ENCODE assay signal across 16 cellular contexts in the genomic region with DNA sequence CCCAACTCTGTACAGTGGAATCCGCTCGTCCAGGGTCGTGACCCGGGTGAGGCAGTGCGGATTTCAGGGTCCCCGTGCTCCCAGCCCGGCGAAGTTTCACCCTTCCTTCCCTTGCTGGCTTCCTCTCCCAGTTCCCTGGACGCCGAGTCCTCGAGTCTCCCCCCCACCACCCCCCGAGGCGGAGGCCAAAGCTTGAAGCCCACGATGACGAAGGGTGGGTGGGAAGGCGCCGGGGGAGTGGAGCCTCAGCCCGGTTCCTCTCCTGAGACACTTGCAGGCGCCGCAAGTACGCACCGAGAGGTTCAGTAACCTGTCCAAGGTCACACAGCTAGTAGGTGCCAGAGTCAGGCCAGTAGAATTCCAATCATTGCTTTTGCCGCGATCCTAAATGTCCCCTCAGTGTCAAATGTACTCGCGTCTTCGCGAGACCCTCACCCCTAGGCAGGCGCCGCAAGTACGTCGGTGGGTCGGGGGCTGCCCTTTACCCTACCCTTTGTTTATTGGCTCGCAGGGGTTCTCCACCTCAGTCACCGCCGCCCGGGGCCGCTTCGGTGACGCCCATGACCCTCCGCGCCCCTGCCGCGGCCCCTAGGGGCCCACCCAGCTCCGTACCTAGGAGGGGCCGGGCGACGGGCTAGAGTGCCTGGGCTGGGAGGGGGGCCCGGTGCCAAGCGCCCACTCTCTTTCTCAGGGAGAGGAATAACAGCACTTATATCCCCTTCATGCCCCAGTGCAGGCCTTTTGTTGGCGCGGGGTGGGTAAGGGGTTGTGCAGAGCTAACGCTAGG. TPM values are rescaled to one million over a fixed set of nuclear protein-coding genes. Genes with fewer than 3 reads are reported as not detected.
A peak's percentile ranks its signal among the peaks of the same experiment; 100 is the strongest.
DNase-seq lines count a peak whose midpoint lies in the region; ATAC-seq and TF ChIP-seq lines count a peak whose summit lies in the region.
"Had no signal": no experiment of that assay in that cellular context is flagged by ENCODE, and none has a peak within 500 bp of the region (broad histone marks: within the 10 kb centered on the region; RNA-seq: fewer than 3 reads in every experiment).

No MANE protein-coding gene starts in this region.

- CTCF ChIA-PET in Calu3 (lab: Charles Lee): no interaction called here
- CTCF ChIA-PET in activated CD4-positive, alpha-beta T cell treated with anti-CD3 and anti-CD28 coated beads for 36 hours (lab: Charles Lee): interaction anchor here (0.8 to 4.1 kb wide), 3 partner anchors 20 to 279 kb away, joined by 3 to 23 read pairs (median 3); no protein-coding TSS in a partner anchor

- peak overlapping the region; percentile 51 for H3K9ac ChIP-seq in ES-I3 (ENCODE audit: low read depth, low read length)
- H3K9ac ChIP-seq in adipocyte (ENCODE audit: low read length): no peak overlapping the region
- H3K9ac ChIP-seq in iPS-20b (ENCODE audit: low read depth, low read length): peak overlapping the region; percentile 35; the same call in 1 of the 2 replicates
- H3K9ac ChIP-seq: KMS-11 had no signal

- in situ Hi-C loops in gastrocnemius medialis (cut with MboI; ENCODE audit: low sequenced_read_pairs in 4 of 4): no loop called here

- ATAC-seq in gastrocnemius medialis (no peak), HG03378 (IDR thresholded peaks at IDR 0.05; ENCODE audit: unreplicated experiment) (no peak), HG02970 (IDR thresholded peaks at IDR 0.05; ENCODE audit: low FRiP score, unreplicated experiment) (no peak)
- no peak for ATAC-seq in activated CD4-positive, alpha-beta T cell treated with anti-CD3 and anti-CD28 coated beads for 36 hours
- ATAC-seq: body of pancreas had no signal

- no peaks in the 10 kb centered on the region for H3K36me3 Mint-ChIP-seq in Calu3 (ENCODE audit: insufficient read depth, unreplicated experiment)
- no peaks in the 10 kb centered on the region for H3K36me3 Mint-ChIP-seq in activated CD4-positive, alpha-beta T cell treated with anti-CD3 and anti-CD28 coated beads for 36 hours (ENCODE audit: low read depth)

- H3K9me3 ChIP-seq in ES-I3 (ENCODE audit: control insufficient read depth, insufficient read depth, low read length) (no peaks in the 10 kb centered on the region), adipocyte (ENCODE audit: control insufficient read depth, low read length) (no peaks in the 10 kb centered on the region), iPS-20b (ENCODE audit: insufficient read depth, low read depth, low read length) (no peaks in the 10 kb centered on the region), gastrocnemius medialis (no peaks in the 10 kb centered on the region)
- H3K9me3 ChIP-seq: body of pancreas had no signal

- no peak for DNase-seq in adipocyte (ENCODE audit: low read depth)
- no peak for DNase-seq in gastrocnemius medialis
- no peak for DNase-seq in Calu3
- no peak for DNase-seq in activated CD4-positive, alpha-beta T cell treated with anti-CD3 and anti-CD28 coated beads for 36 hours
- DNase-seq: activated CD4-positive, alpha-beta memory T cell treated with anti-CD3 and anti-CD28 coated beads, Interleukin-2, amount 10 ng/mL, durations not matched to agents 7 days and 5 days; activated effector memory CD4-positive, alpha-beta T cell treated with anti-CD3 and anti-CD28 coated beads, Interleukin-2, amount 50 U/mL, for 16 hours; body of pancreas; effector memory CD4-positive, alpha-beta T cell had no signal

- POLR2A ChIA-PET in activated CD4-positive, alpha-beta T cell treated with anti-CD3 and anti-CD28 coated beads for 36 hours (lab: Charles Lee): no interaction called here

- TF ChIP-seq CTCF in gastrocnemius medialis (IDR thresholded peaks at IDR 0.05 in 4 of 5, conservative IDR thresholded peaks at IDR 0.05 in 1 of 5): no peak
- no peak for TF ChIP-seq CTCF in Calu3 (IDR thresholded peaks at IDR 0.05; ENCODE audit: unreplicated experiment)

- H3K36me3 ChIP-seq in ES-I3 (ENCODE audit: insufficient read depth, low read length) (no peaks in the 10 kb centered on the region), adipocyte (ENCODE audit: control insufficient read depth, insufficient read depth, low read length, severe bottlenecking) (no peaks in the 10 kb centered on the region), iPS-20b (ENCODE audit: insufficient read depth, low read depth, low read length) (no peaks in the 10 kb centered on the region), gastrocnemius medialis (no peaks in the 10 kb centered on the region)
- H3K36me3 ChIP-seq: ovary had no signal

- peaks cover 9% of the 10 kb centered on the region for H3K4me1 Mint-ChIP-seq in Calu3 (ENCODE audit: low read depth, unreplicated experiment)
- H3K4me1 Mint-ChIP-seq in activated CD4-positive, alpha-beta T cell treated with anti-CD3 and anti-CD28 coated beads for 36 hours: peaks cover 30% of the 10 kb centered on the region

- no peak overlapping the region for H3K27ac Mint-ChIP-seq in Calu3 (ENCODE audit: unreplicated experiment)
- no peak overlapping the region for H3K27ac Mint-ChIP-seq in activated CD4-positive, alpha-beta T cell treated with anti-CD3 and anti-CD28 coated beads for 36 hours
- H3K27ac Mint-ChIP-seq: activated CD4-positive, alpha-beta memory T cell treated with anti-CD3 and anti-CD28 coated beads, Interleukin-2, amount 10 ng/mL, durations not matched to agents 7 days and 5 days had no signal

- H3K4me3 Mint-ChIP-seq in Calu3 (ENCODE audit: low read depth, unreplicated experiment): no peak overlapping the region
- no peak overlapping the region for H3K4me3 Mint-ChIP-seq in activated CD4-positive, alpha-beta T cell treated with anti-CD3 and anti-CD28 coated beads for 36 hours
- H3K4me3 Mint-ChIP-seq: activated CD4-positive, alpha-beta memory T cell treated with anti-CD3 and anti-CD28 coated beads, Interleukin-2, amount 10 ng/mL, durations not matched to agents 7 days and 5 days had no signal

- no peaks in the 10 kb centered on the region for H3K9me3 Mint-ChIP-seq in Calu3 (ENCODE audit: low read depth, unreplicated experiment)
- no peaks in the 10 kb centered on the region for H3K9me3 Mint-ChIP-seq in activated CD4-positive, alpha-beta T cell treated with anti-CD3 and anti-CD28 coated beads for 36 hours (ENCODE audit: low read depth)
- H3K9me3 Mint-ChIP-seq: activated CD4-positive, alpha-beta memory T cell treated with anti-CD3 and anti-CD28 coated beads, Interleukin-2, amount 10 ng/mL, durations not matched to agents 7 days and 5 days had no signal

- peaks cover 16% of the 10 kb centered on the region for H3K4me1 ChIP-seq in ES-I3 (ENCODE audit: insufficient read depth, low read length)
- peaks cover 11% of the 10 kb centered on the region for H3K4me1 ChIP-seq in adipocyte (ENCODE audit: control insufficient read depth, insufficient read depth, low read length)
- peaks cover 7% of the 10 kb centered on the region for H3K4me1 ChIP-seq in iPS-20b (ENCODE audit: insufficient read depth, low read length)
- H3K4me1 ChIP-seq in gastrocnemius medialis: peaks cover 11 to 19% of the 10 kb centered on the region in 2 donors

- H3K27me3 Mint-ChIP-seq in Calu3 (ENCODE audit: unreplicated experiment): peaks cover 98% of the 10 kb centered on the region
- H3K27me3 Mint-ChIP-seq in activated CD4-positive, alpha-beta T cell treated with anti-CD3 and anti-CD28 coated beads for 36 hours: peaks cover 77% of the 10 kb centered on the region

- peak overlapping the region; percentile 37 for H3K4me3 ChIP-seq in adipocyte (ENCODE audit: low read length)
- H3K4me3 ChIP-seq in iPS-20b (ENCODE audit: low read length): peak overlapping the region; percentile 77
- H3K4me3 ChIP-seq in gastrocnemius medialis: peak overlapping the region; percentile 33 to 61 (median 46)
- H3K4me3 ChIP-seq: body of pancreas, ovary had no signal

- TF ChIP-seq POLR2A in gastrocnemius medialis (IDR thresholded peaks at IDR 0.05): no peak

- BruUV-seq in Calu3 (replicated peaks; lab: Mats Ljungman, UMichigan): no TSS peak

- H3K27ac ChIP-seq in iPS-20b (ENCODE audit: low read length) (no peak overlapping the region), gastrocnemius medialis (no peak overlapping the region)
- H3K27ac ChIP-seq: body of pancreas, KMS-11, ovary had no signal

- H3K27me3 ChIP-seq in adipocyte (replicated peaks; ENCODE audit: control insufficient read depth, insufficient read depth, low read length): peaks cover 71% of the 10 kb centered on the region
- H3K27me3 ChIP-seq in iPS-20b (ENCODE audit: insufficient read depth, low read length): peaks cover 85% of the 10 kb centered on the region
- peaks cover 46 to 64% (median 60%) of the 10 kb centered on the region in 3 donors for H3K27me3 ChIP-seq in gastrocnemius medialis
- H3K27me3 ChIP-seq: ovary had no signal

- intact Hi-C loops in gastrocnemius medialis (cut with DNase I; ENCODE audit: low total_unique reads) (no loop called here), Calu3 (cut with micrococcal nuclease; ENCODE audit: unreplicated experiment) (no loop called here)
- intact Hi-C loops in activated CD4-positive, alpha-beta T cell treated with anti-CD3 and anti-CD28 coated beads for 36 hours (cut with DNase I, micrococcal nuclease): loop anchor here in 1 of 2 experiments (5.0 kb wide), 1 partner anchor 50 kb away; no protein-coding TSS in a partner anchor

RNA-seq across cellular contexts. Expression of a gene that starts 5.7 kb away (rescaled TPM):
- not detected for total RNA-seq in gastrocnemius medialis
- total RNA-seq in Calu3 (2022): not detected in 2 replicates
- not detected for total RNA-seq in activated CD4-positive, alpha-beta T cell treated with anti-CD3 and anti-CD28 coated beads for 36 hours
- total RNA-seq: activated CD4-positive, alpha-beta memory T cell treated with anti-CD3 and anti-CD28 coated beads, Interleukin-2, amount 10 ng/mL, durations not matched to agents 7 days and 5 days; body of pancreas; ovary; ureter had no signal

RNA-seq across cellular contexts. Expression of a gene that starts 46.2 kb away (rescaled TPM):
- total RNA-seq in gastrocnemius medialis (100 to 1,000 TPM; 158 to 278 (median 189) TPM), Calu3 (2022) (410 and 444 TPM in 2 replicates)
- total RNA-seq in activated CD4-positive, alpha-beta T cell treated with anti-CD3 and anti-CD28 coated beads for 36 hours: 100 to 1,000 TPM; 401 to 402 TPM

RNA-seq across cellular contexts. Expression of a gene that starts 57.9 kb away (rescaled TPM):
- total RNA-seq in gastrocnemius medialis (not detected), Calu3 (2022) (not detected in 2 replicates)
- not detected for total RNA-seq in activated CD4-positive, alpha-beta T cell treated with anti-CD3 and anti-CD28 coated beads for 36 hours
- total RNA-seq: activated CD4-positive, alpha-beta memory T cell treated with anti-CD3 and anti-CD28 coated beads, Interleukin-2, amount 10 ng/mL, durations not matched to agents 7 days and 5 days; body of pancreas; lung; ovary; ureter had no signal
